26 cellular contexts compared by ENCODE assay signal in the genomic region with DNA sequence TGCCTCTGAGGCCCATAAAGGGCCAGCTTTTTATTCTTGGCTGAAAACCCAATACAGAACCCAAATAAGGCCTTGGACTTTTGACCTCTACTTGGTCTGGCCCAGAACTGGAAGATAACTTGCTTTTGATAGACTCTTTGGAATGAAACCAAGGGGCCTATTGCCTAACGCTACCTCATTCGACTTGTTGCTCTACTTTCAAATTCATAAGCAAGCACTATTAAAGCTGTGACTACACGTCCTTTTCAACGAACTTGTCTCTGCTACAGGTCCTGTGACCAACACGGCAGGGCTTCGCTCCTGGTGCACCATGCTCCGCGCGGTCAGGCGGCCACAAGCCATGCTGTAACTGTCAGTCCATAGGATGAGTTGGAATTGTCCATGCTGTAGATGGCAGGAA.
DNase-seq lines count a peak whose midpoint lies in the region; FAIRE-seq and TF ChIP-seq lines count a peak whose summit lies in the region.
"Had no signal": no experiment of that assay in that cellular context is flagged by ENCODE, and none has a peak within 500 bp of the region (broad histone marks: within the 10 kb centered on the region; RNA-seq: fewer than 3 reads in every experiment).

No MANE protein-coding gene starts in this region.

- H3K27me3 ChIP-seq in Karpas-422 (ENCODE audit: low read length) (no peaks in the 10 kb centered on the region), astrocyte (ENCODE audit: insufficient read depth, low read length) (no peaks in the 10 kb centered on the region), left ventricle myocardium inferior (ENCODE audit: low read depth) (no peaks in the 10 kb centered on the region), testis (no peaks in the 10 kb centered on the region), brain microvascular endothelial cell (replicated peaks) (no peaks in the 10 kb centered on the region)
- H3K27me3 ChIP-seq: foreskin keratinocyte, spleen had no signal

- peak overlapping the region; percentile 13 for H3K4me2 ChIP-seq in Karpas-422 (ENCODE audit: low read depth, low read length, poor library complexity, severe bottlenecking)
- no peak overlapping the region for H3K4me2 ChIP-seq in astrocyte (ENCODE audit: low read length)

- H3K27ac ChIP-seq in Karpas-422 (ENCODE audit: low read length) (no peak overlapping the region), astrocyte (ENCODE audit: low read depth, low read length) (no peak overlapping the region), left ventricle myocardium inferior (replicated peaks) (peak overlapping the region; percentile 15), testis (no peak overlapping the region), brain microvascular endothelial cell (no peak overlapping the region)
- H3K27ac ChIP-seq: coronary artery, foreskin keratinocyte, parathyroid adenoma had no signal

- H3K79me2 ChIP-seq in Karpas-422 (ENCODE audit: low read length): no peaks in the 10 kb centered on the region
- no peaks in the 10 kb centered on the region for H3K79me2 ChIP-seq in astrocyte (ENCODE audit: insufficient read depth, low read length)
- H3K79me2 ChIP-seq: parathyroid adenoma had no signal

- H3K27ac Mint-ChIP-seq in astrocyte (ENCODE audit: unreplicated experiment): no peak overlapping the region
- H3K27ac Mint-ChIP-seq: activated T-cell treated with anti-CD3 and anti-CD28 coated beads, Interleukin-2, amount 50 U/mL, for 24 hours; effector memory CD8-positive, alpha-beta T cell; natural killer cell treated with Interleukin-12 subunit alpha and Interleukin-12 subunit beta and Interleukin-15 and Interleukin-18, amount 100 ng/mL, for 72 hours; T-helper 2 cell treated with Interferon-gamma antibody and Interleukin-4, amounts not matched to agents 5 μg/mL and 100 μg/mL, for 36 hours; type B pancreatic cell had no signal

- H3K4me1 Mint-ChIP-seq in astrocyte (ENCODE audit: low read depth, unreplicated experiment): peaks cover 23% of the 10 kb centered on the region

- no peak overlapping the region for H3K9ac ChIP-seq in Karpas-422 (ENCODE audit: low read length)
- no peak overlapping the region for H3K9ac ChIP-seq in astrocyte (ENCODE audit: low read length)
- H3K9ac ChIP-seq: parathyroid adenoma had no signal

- no peak for TF ChIP-seq POLR2A in testis (IDR thresholded peaks at IDR 0.05)

- H3K9me3 ChIP-seq in Karpas-422 (ENCODE audit: low read length) (no peaks in the 10 kb centered on the region), astrocyte (ENCODE audit: insufficient read depth, low read depth, low read length) (no peaks in the 10 kb centered on the region), left ventricle myocardium inferior (replicated peaks) (no peaks in the 10 kb centered on the region), testis (no peaks in the 10 kb centered on the region)
- H3K9me3 ChIP-seq: spleen had no signal

- H3K36me3 ChIP-seq in Karpas-422 (ENCODE audit: insufficient read depth, low read length): no peaks in the 10 kb centered on the region
- no peaks in the 10 kb centered on the region for H3K36me3 ChIP-seq in astrocyte (ENCODE audit: insufficient read depth, low read length)
- no peaks in the 10 kb centered on the region for H3K36me3 ChIP-seq in left ventricle myocardium inferior
- H3K36me3 ChIP-seq in testis (ENCODE audit: low read depth, missing control alignments): no peaks in the 10 kb centered on the region
- no peaks in the 10 kb centered on the region for H3K36me3 ChIP-seq in brain microvascular endothelial cell (replicated peaks)
- H3K36me3 ChIP-seq: spleen had no signal

- H2AFZ ChIP-seq in Karpas-422 (ENCODE audit: low read length): no peak overlapping the region
- no peak overlapping the region for H2AFZ ChIP-seq in astrocyte (ENCODE audit: low read depth, low read length)
- H2AFZ ChIP-seq: parathyroid adenoma had no signal

- FAIRE-seq in astrocyte (lab: Jason Lieb, UNC): no peak
- FAIRE-seq: bronchial epithelial cell had no signal

- no peak for DNase-seq in Karpas-422
- no peak for DNase-seq in astrocyte (ENCODE audit: low read depth)
- peak; percentile 19 for DNase-seq in left ventricle myocardium inferior
- DNase-seq in testis: peak; percentile 16
- no peak for DNase-seq in globus pallidus (ENCODE audit: low spot score)
- DNase-seq in midbrain (lab: John Stamatoyannopoulos, UW): no peak
- DNase-seq in brain microvascular endothelial cell: no peak
- DNase-seq: activated CD4-positive, alpha-beta T cell treated with anti-CD3 and anti-CD28 coated beads for 48 hours; activated T-cell treated with anti-CD3 and anti-CD28 coated beads, Interleukin-2, amount 50 U/mL, for 24 hours; Calu3; DND-41; effector memory CD8-positive, alpha-beta T cell; erythroblast; MV-4-11; NCI-H1436 treated with DMSO at 0.1 percent for 48 hours; NCI-H2107; NCI-H446 treated with DMSO at 0.1 percent for 48 hours; SHP77 treated with DMSO at 0.1 percent for 48 hours; spleen had no signal

- H3K36me3 Mint-ChIP-seq in astrocyte (ENCODE audit: low read depth, unreplicated experiment): no peaks in the 10 kb centered on the region
- H3K36me3 Mint-ChIP-seq: natural killer cell treated with Interleukin-12 subunit alpha and Interleukin-12 subunit beta and Interleukin-15 and Interleukin-18, amount 100 ng/mL, for 72 hours; type B pancreatic cell had no signal

- H3K27me3 Mint-ChIP-seq in astrocyte (ENCODE audit: low read depth, unreplicated experiment): no peaks in the 10 kb centered on the region
- H3K27me3 Mint-ChIP-seq: activated T-cell treated with anti-CD3 and anti-CD28 coated beads, Interleukin-2, amount 50 U/mL, for 24 hours; effector memory CD8-positive, alpha-beta T cell; natural killer cell treated with Interleukin-12 subunit alpha and Interleukin-12 subunit beta and Interleukin-15 and Interleukin-18, amount 100 ng/mL, for 72 hours had no signal

- peaks cover 5% of the 10 kb centered on the region; the same call in 1 of the 2 replicates for H3K4me1 ChIP-seq in Karpas-422 (ENCODE audit: low read length)
- peaks cover 28% of the 10 kb centered on the region for H3K4me1 ChIP-seq in astrocyte (ENCODE audit: insufficient read depth, low read length)
- peaks cover 18% of the 10 kb centered on the region for H3K4me1 ChIP-seq in left ventricle myocardium inferior
- H3K4me1 ChIP-seq in testis: no peaks in the 10 kb centered on the region
- H3K4me1 ChIP-seq: parathyroid adenoma had no signal

- intact Hi-C loops in left ventricle myocardium inferior (cut with micrococcal nuclease): no loop called here
- intact Hi-C loops in testis (cut with DNase I; ENCODE audit: low total_unique reads): no loop called here

- in situ Hi-C loops in brain microvascular endothelial cell (cut with HindIII; ENCODE audit: low pct_ligation_motif_present, low sequenced_read_pairs): no loop called here

- H4K20me1 ChIP-seq in Karpas-422 (ENCODE audit: insufficient read depth, low read depth, low read length): no peaks in the 10 kb centered on the region
- H4K20me1 ChIP-seq in astrocyte (ENCODE audit: insufficient read depth, low read length): no peaks in the 10 kb centered on the region

- H3K9me2 ChIP-seq in Karpas-422 (replicated peaks; ENCODE audit: insufficient read depth, low read length): no peaks in the 10 kb centered on the region

- H3K4me3 Mint-ChIP-seq in astrocyte (ENCODE audit: unreplicated experiment): peak overlapping the region; percentile 22
- H3K4me3 Mint-ChIP-seq: activated T-cell treated with anti-CD3 and anti-CD28 coated beads, Interleukin-2, amount 50 U/mL, for 24 hours; effector memory CD8-positive, alpha-beta T cell; natural killer cell treated with Interleukin-12 subunit alpha and Interleukin-12 subunit beta and Interleukin-15 and Interleukin-18, amount 100 ng/mL, for 72 hours; T-helper 2 cell treated with Interferon-gamma antibody and Interleukin-4, amounts not matched to agents 5 μg/mL and 100 μg/mL, for 36 hours; type B pancreatic cell had no signal

- 28 to 55% methylated on average over 7 to 10 of the region's 10 CpGs for WGBS in testis, 2 donors

- TF ChIP-seq CTCF in astrocyte (IDR thresholded peaks at IDR 0.05; ENCODE audit: insufficient read depth, low read depth, low read length) (no peak), left ventricle myocardium inferior (IDR thresholded peaks at IDR 0.05; ENCODE audit: borderline replicate concordance) (no peak), testis (IDR thresholded peaks at IDR 0.05) (no peak), brain microvascular endothelial cell (IDR thresholded peaks at IDR 0.05; ENCODE audit: low read depth, low read length, missing control alignments) (no peak)

- H3K4me3 ChIP-seq in Karpas-422 (ENCODE audit: low read length) (no peak overlapping the region), astrocyte (ENCODE audit: insufficient read depth, low read depth, low read length) (no peak overlapping the region), left ventricle myocardium inferior (no peak overlapping the region), testis (peak overlapping the region; percentile 10 to 51), brain microvascular endothelial cell (ENCODE audit: low read depth, low read length) (no peak overlapping the region)
- H3K4me3 ChIP-seq: coronary artery, spleen had no signal

- H3K9me3 Mint-ChIP-seq in astrocyte (ENCODE audit: unreplicated experiment): no peaks in the 10 kb centered on the region
- H3K9me3 Mint-ChIP-seq: activated T-cell treated with anti-CD3 and anti-CD28 coated beads, Interleukin-2, amount 50 U/mL, for 24 hours; T-helper 2 cell treated with Interferon-gamma antibody and Interleukin-4, amounts not matched to agents 5 μg/mL and 100 μg/mL, for 36 hours had no signal

Comparison
In these comparisons a context has a peak if more than half of its experiments do, and no peak if none do; other contexts are left out.
1. DNase-seq: peak in left ventricle myocardium inferior (single experiment) and testis (single experiment); none in Karpas-422 (single experiment), astrocyte (single experiment), globus pallidus (single experiment), midbrain (single experiment) and brain microvascular endothelial cell (single experiment).
2. H3K4me3 ChIP-seq: peak in testis (2 of 2); none in Karpas-422 (single experiment), astrocyte (single experiment), left ventricle myocardium inferior (single experiment) and brain microvascular endothelial cell (single experiment).